Comparison of ENCODE assay signal across 9 cellular contexts in genomic region chr4:80335226-80335553, GRCh38. TPM values are rescaled to one million over a fixed set of nuclear protein-coding genes. Genes with fewer than 3 reads are reported as not detected.
DNase-seq lines count a peak whose midpoint lies in the region; ATAC-seq and TF ChIP-seq lines count a peak whose summit lies in the region.
"Had no signal": no experiment of that assay in that cellular context is flagged by ENCODE, and none has a peak within 500 bp of the region (broad histone marks: within the 10 kb centered on the region; RNA-seq: fewer than 3 reads in every experiment).

No MANE protein-coding gene starts in this region.

- WGBS in stomach, 5 donors: 6 to 18% (median 12%) methylated on average over 3 of the region's 3 CpGs
- WGBS in body of pancreas, 2 donors: 5 to 6% methylated on average over 3 of the region's 3 CpGs

- H3K36me3 Mint-ChIP-seq in T-helper 1 cell treated with Interleukin-12 subunit alpha and Interleukin-12 subunit beta and Interleukin-4 antibody, amounts not matched to agents 30 μg/mL and 1 μg/mL, for 36 hours (ENCODE audit: low read depth): no peaks in the 10 kb centered on the region
- H3K36me3 Mint-ChIP-seq: activated naive CD4-positive, alpha-beta T cell treated with anti-CD3 and anti-CD28 coated beads, Interleukin-2, amount 50 U/mL, for 72 hours had no signal

- no peak for TF ChIP-seq EP300 in stomach (IDR thresholded peaks at IDR 0.05)

- H3K9me3 Mint-ChIP-seq in T-helper 1 cell treated with Interleukin-12 subunit alpha and Interleukin-12 subunit beta and Interleukin-4 antibody, amounts not matched to agents 30 μg/mL and 1 μg/mL, for 36 hours: no peaks in the 10 kb centered on the region
- H3K9me3 Mint-ChIP-seq: activated naive CD4-positive, alpha-beta T cell treated with anti-CD3 and anti-CD28 coated beads, Interleukin-2, amount 50 U/mL, for 72 hours had no signal

- H3K9ac ChIP-seq in adipocyte (ENCODE audit: low read length): peak overlapping the region; percentile 66

- H3K4me1 ChIP-seq in adipocyte (ENCODE audit: control insufficient read depth, insufficient read depth, low read length) (peaks cover 7% of the 10 kb centered on the region), stomach (peaks cover 6 to 19% (median 17%) of the 10 kb centered on the region in 4 donors), body of pancreas (peaks cover 4% of the 10 kb centered on the region)

- H3K4me3 ChIP-seq in adipocyte (ENCODE audit: low read length) (peak overlapping the region; percentile 91), kidney epithelial cell (ENCODE audit: low read depth, low read length) (peak overlapping the region; percentile 64), stomach (peak overlapping the region; percentile 50 to 68 (median 62)), body of pancreas (peak overlapping the region in 1 of 2 donors; percentile 20)

- H3K27me3 ChIP-seq in adipocyte (replicated peaks; ENCODE audit: control insufficient read depth, insufficient read depth, low read length) (no peaks in the 10 kb centered on the region), kidney epithelial cell (ENCODE audit: control insufficient read depth, insufficient read depth, low read length) (no peaks in the 10 kb centered on the region), stomach (peaks cover 0 to 22% (median 14%) of the 10 kb centered on the region in 3 donors), body of pancreas (no peaks in the 10 kb centered on the region)

- H3K27ac ChIP-seq in stomach: no peak overlapping the region
- no peak overlapping the region for H3K27ac ChIP-seq in body of pancreas

- H3K27me3 Mint-ChIP-seq in T-helper 1 cell treated with Interleukin-12 subunit alpha and Interleukin-12 subunit beta and Interleukin-4 antibody, amounts not matched to agents 30 μg/mL and 1 μg/mL, for 36 hours (ENCODE audit: low read depth): peaks cover 25% of the 10 kb centered on the region

- intact Hi-C loops in stomach (cut with DNase I; ENCODE audit: low total_unique reads): no loop called here
- intact Hi-C loops in body of pancreas (cut with DNase I): no loop called here
- intact Hi-C loops in posterior cingulate gyrus (cut with DNase I): no loop called here

- no peak for ATAC-seq in body of pancreas

- peak overlapping the region; percentile 78 for H3K4me3 Mint-ChIP-seq in T-helper 1 cell treated with Interleukin-12 subunit alpha and Interleukin-12 subunit beta and Interleukin-4 antibody, amounts not matched to agents 30 μg/mL and 1 μg/mL, for 36 hours

- H3K4me1 Mint-ChIP-seq in T-helper 1 cell treated with Interleukin-12 subunit alpha and Interleukin-12 subunit beta and Interleukin-4 antibody, amounts not matched to agents 30 μg/mL and 1 μg/mL, for 36 hours (ENCODE audit: low read depth): peaks cover 4% of the 10 kb centered on the region

- no peaks in the 10 kb centered on the region for H3K9me3 ChIP-seq in adipocyte (ENCODE audit: control insufficient read depth, low read length)
- peaks cover 0 to under 1% (median 0%) of the 10 kb centered on the region in 4 donors for H3K9me3 ChIP-seq in stomach
- no peaks in the 10 kb centered on the region for H3K9me3 ChIP-seq in body of pancreas

- TF ChIP-seq CTCF in kidney epithelial cell (IDR thresholded peaks at IDR 0.05; ENCODE audit: insufficient read depth, low read length, poor library complexity, severe bottlenecking) (no peak), stomach (IDR thresholded peaks at IDR 0.05) (no peak), body of pancreas (IDR thresholded peaks at IDR 0.05) (no peak)

- no peaks in the 10 kb centered on the region for H3K36me3 ChIP-seq in adipocyte (ENCODE audit: control insufficient read depth, insufficient read depth, low read length, severe bottlenecking)
- no peaks in the 10 kb centered on the region for H3K36me3 ChIP-seq in kidney epithelial cell (ENCODE audit: control insufficient read depth, insufficient read depth, low read length)
- no peaks in the 10 kb centered on the region for H3K36me3 ChIP-seq in stomach
- H3K36me3 ChIP-seq in body of pancreas (replicated peaks in 1 of 2; ENCODE audit: insufficient read depth in 1 of 2, low read depth in 2 of 2): no peaks in the 10 kb centered on the region

- DNase-seq in T-helper 1 cell (no peak), adipocyte (ENCODE audit: low read depth) (no peak), kidney epithelial cell (ENCODE audit: low read depth) (no peak), stomach (no peak), NK-92 (lab: John Stamatoyannopoulos, UW; ENCODE audit: unreplicated experiment) (no peak), body of pancreas (no peak), posterior cingulate gyrus (no peak)

- TF ChIP-seq POLR2A in stomach (IDR thresholded peaks at IDR 0.05): no peak
- no peak for TF ChIP-seq POLR2A in body of pancreas (IDR thresholded peaks at IDR 0.05)

- no peak overlapping the region for H3K27ac Mint-ChIP-seq in T-helper 1 cell treated with Interleukin-12 subunit alpha and Interleukin-12 subunit beta and Interleukin-4 antibody, amounts not matched to agents 30 μg/mL and 1 μg/mL, for 36 hours
- H3K27ac Mint-ChIP-seq: activated naive CD4-positive, alpha-beta T cell treated with anti-CD3 and anti-CD28 coated beads, Interleukin-2, amount 50 U/mL, for 72 hours had no signal

RNA-seq across cellular contexts. Expression of gene CFAP299, which starts 0.3 kb away (rescaled TPM):
- not detected in 2 replicates for total RNA-seq in kidney epithelial cell
- total RNA-seq in stomach: under 1 TPM in 1 of 5 donors, not detected in 4; 0.73 TPM
- polyA plus RNA-seq in stomach: not detected
- total RNA-seq in body of pancreas: not detected
- total RNA-seq: activated naive CD4-positive, alpha-beta T cell treated with anti-CD3 and anti-CD28 coated beads, Interleukin-2, amount 50 U/mL, for 72 hours had no signal
